8 cellular contexts compared by ENCODE assay signal in genomic region chr1:226656601-226657277, GRCh38.
A peak's percentile ranks its signal among the peaks of the same experiment; 100 is the strongest.
DNase-seq lines count a peak whose midpoint lies in the region; ATAC-seq, FAIRE-seq and TF ChIP-seq lines count a peak whose summit lies in the region.

No MANE protein-coding gene starts in this region.

- H4K20me1 ChIP-seq in keratinocyte (ENCODE audit: control insufficient read depth, extremely low read depth, insufficient read depth, low read length) = no peaks in the 10 kb centered on the region

- peak overlapping the region; percentile 61 for H3K4me3 Mint-ChIP-seq in CD8-positive, alpha-beta T cell
- H3K4me3 Mint-ChIP-seq in activated naive CD8-positive, alpha-beta T cell = peak overlapping the region; percentile 69

- H3K27me3 Mint-ChIP-seq in CD8-positive, alpha-beta T cell (ENCODE audit: low read depth) = no peaks in the 10 kb centered on the region
- H3K27me3 Mint-ChIP-seq in activated naive CD8-positive, alpha-beta T cell = no peaks in the 10 kb centered on the region

- H3K36me3 ChIP-seq in CD8-positive, alpha-beta T cell (ENCODE audit: insufficient read depth, low read length) = no peaks in the 10 kb centered on the region
- H3K36me3 ChIP-seq in keratinocyte (ENCODE audit: control insufficient read depth in 2 of 2, extremely low read depth in 1 of 2, insufficient read depth in 2 of 2, low read length in 2 of 2) = no peaks in the 10 kb centered on the region
- no peaks in the 10 kb centered on the region for H3K36me3 ChIP-seq in WERI-Rb-1

- H3K79me2 ChIP-seq in keratinocyte (ENCODE audit: control insufficient read depth, insufficient read depth, low read length) = no peaks in the 10 kb centered on the region

- peak; percentile 92 for FAIRE-seq in keratinocyte (lab: Jason Lieb, UNC)

- ATAC-seq in CD8-positive, alpha-beta T cell = peak; percentile 68
- ATAC-seq in GM18520 (IDR thresholded peaks at IDR 0.05; ENCODE audit: unreplicated experiment) (no peak), HG03442 (IDR thresholded peaks at IDR 0.05; ENCODE audit: unreplicated experiment) (no peak)

- H3K4me3 ChIP-seq in CD8-positive, alpha-beta T cell (ENCODE audit: low read depth, low read length) = no peak overlapping the region
- H3K4me3 ChIP-seq in keratinocyte (ENCODE audit: control insufficient read depth in 2 of 3, extremely low read depth in 1 of 3, insufficient read depth in 2 of 3, low read depth in 1 of 3, low read length in 3 of 3) (no peak overlapping the region), WERI-Rb-1 (ENCODE audit: low read depth, low read length) (no peak overlapping the region)

- H3K9ac ChIP-seq in keratinocyte (ENCODE audit: control insufficient read depth, extremely low read depth, insufficient read depth, low read length) = peak overlapping the region; percentile 63

- no peak overlapping the region for H3K27ac Mint-ChIP-seq in CD8-positive, alpha-beta T cell
- no peak overlapping the region for H3K27ac Mint-ChIP-seq in activated naive CD8-positive, alpha-beta T cell

- POLR2A ChIA-PET in CD8-positive, alpha-beta T cell (lab: Charles Lee) = interaction anchor here (1.1 to 1.8 kb wide), 3 partner anchors 9 to 26 kb away, joined by 4 to 7 read pairs (median 6); no protein-coding TSS in a partner anchor

- CTCF ChIA-PET in CD8-positive, alpha-beta T cell (lab: Charles Lee) = interaction anchor here (1.3 to 4.2 kb wide), 3 partner anchors 17 to 172 kb away, joined by 3 to 18 read pairs (median 4); no protein-coding TSS in a partner anchor

- dilution Hi-C loops in keratinocyte (cut with MboI; ENCODE audit: extremely low pct_ligation_motif_present, low sequenced_read_pairs) = no loop called here

- TF ChIP-seq CTCF in CD8-positive, alpha-beta T cell (IDR thresholded peaks at IDR 0.05) = no peak
- TF ChIP-seq CTCF in keratinocyte (optimal IDR thresholded peaks at IDR 0.05 in 1 of 3, IDR thresholded peaks at IDR 0.05 in 1 of 3, conservative IDR thresholded peaks at IDR 0.05 in 1 of 3; ENCODE audit: extremely low read depth in 1 of 3, insufficient read depth in 2 of 3, low read length in 3 of 3) (no peak), WERI-Rb-1 (IDR thresholded peaks at IDR 0.05; ENCODE audit: low read depth, low read length) (no peak)

- H3K36me3 Mint-ChIP-seq in CD8-positive, alpha-beta T cell = peaks cover 40% of the 10 kb centered on the region
- no peaks in the 10 kb centered on the region for H3K36me3 Mint-ChIP-seq in activated naive CD8-positive, alpha-beta T cell

- H2AFZ ChIP-seq in keratinocyte (ENCODE audit: control insufficient read depth, low read length) = no peak overlapping the region

- peaks cover 2% of the 10 kb centered on the region for H3K9me1 ChIP-seq in keratinocyte (ENCODE audit: control insufficient read depth, extremely low read depth, insufficient read depth, low read length)

- H3K9me3 Mint-ChIP-seq in CD8-positive, alpha-beta T cell = no peaks in the 10 kb centered on the region
- H3K9me3 Mint-ChIP-seq in activated naive CD8-positive, alpha-beta T cell (ENCODE audit: low read depth) = no peaks in the 10 kb centered on the region

- no peaks in the 10 kb centered on the region for H3K27me3 ChIP-seq in CD8-positive, alpha-beta T cell (ENCODE audit: insufficient read depth, low read length)
- no peaks in the 10 kb centered on the region for H3K27me3 ChIP-seq in keratinocyte (ENCODE audit: control insufficient read depth, extremely low read depth, insufficient read depth, low read length)
- no peaks in the 10 kb centered on the region for H3K27me3 ChIP-seq in WERI-Rb-1 (ENCODE audit: insufficient read depth, low read depth, severe bottlenecking)

- H3K4me1 Mint-ChIP-seq in CD8-positive, alpha-beta T cell (ENCODE audit: low read depth) = peaks cover 30% of the 10 kb centered on the region
- peaks cover 30% of the 10 kb centered on the region for H3K4me1 Mint-ChIP-seq in activated naive CD8-positive, alpha-beta T cell (ENCODE audit: low read depth)

- H3K4me1 ChIP-seq in CD8-positive, alpha-beta T cell (ENCODE audit: insufficient read depth, low read length) = no peaks in the 10 kb centered on the region
- peaks cover 39% of the 10 kb centered on the region for H3K4me1 ChIP-seq in keratinocyte (ENCODE audit: control insufficient read depth, extremely low read depth, insufficient read depth, low read length)

- no peaks in the 10 kb centered on the region for H3K9me3 ChIP-seq in CD8-positive, alpha-beta T cell (ENCODE audit: low read length)
- H3K9me3 ChIP-seq in keratinocyte (ENCODE audit: control insufficient read depth, low read depth, low read length) = no peaks in the 10 kb centered on the region
- no peaks in the 10 kb centered on the region for H3K9me3 ChIP-seq in WERI-Rb-1 (ENCODE audit: severe bottlenecking)

- H3K27ac ChIP-seq in CD8-positive, alpha-beta T cell (ENCODE audit: low read depth, low read length) = no peak overlapping the region
- H3K27ac ChIP-seq in keratinocyte (ENCODE audit: control insufficient read depth, insufficient read depth, low read length) = peak overlapping the region; percentile 77
- no peak overlapping the region for H3K27ac ChIP-seq in WERI-Rb-1

- DNase-seq in CD8-positive, alpha-beta T cell = peak in 4 of 7 experiments; percentile 39 to 91 (median 65)
- DNase-seq in NCI-H128 (lab: John Stamatoyannopoulos, UW; ENCODE audit: unreplicated experiment) = peak; percentile 59
- peak; percentile 38 for DNase-seq in keratinocyte (ENCODE audit: low read depth, low spot score)
- DNase-seq in WERI-Rb-1 = no peak
- DNase-seq in 8988T = no peak

- H3K4me2 ChIP-seq in keratinocyte (ENCODE audit: control insufficient read depth, extremely low read depth, insufficient read depth, low read depth, low read length) = peak overlapping the region; percentile 60

- intact Hi-C loops in CD8-positive, alpha-beta T cell (cut with DNase I, micrococcal nuclease) = no loop called here

Comparison
In these comparisons a context has a peak if more than half of its experiments do, and no peak if none do; other contexts are left out.
1. DNase-seq: peak in CD8-positive, alpha-beta T cell (4 of 7), NCI-H128 (single experiment) and keratinocyte (single experiment); none in WERI-Rb-1 (single experiment) and 8988T (single experiment).